ENCODE assay signal across 18 cellular contexts in genomic region chr2:204313256-204313655, GRCh38.
"Had no signal": no experiment of that assay in that cellular context is flagged by ENCODE, and none has a peak within 500 bp of the region (broad histone marks: within the 10 kb centered on the region; RNA-seq: fewer than 3 reads in every experiment).

No MANE protein-coding gene starts in this region.

- H3K27ac ChIP-seq: brain microvascular endothelial cell, gastrocnemius medialis, lower lobe of right lung, neutrophil had no signal

- ATAC-seq: activated CD4-positive, CD25-positive, alpha-beta regulatory T cell treated with anti-CD3 and anti-CD28 coated beads, Interleukin-2, amount 50 U/mL, for 24 hours; activated T-helper 17 cell treated with anti-CD3 and anti-CD28 coated beads, Interleukin-2, amount 50 U/mL, for 72 hours; gastrocnemius medialis; lower lobe of right lung; stimulated activated effector memory CD8-positive, alpha-beta T cell treated with anti-CD3 and anti-CD28 coated beads, Interleukin-12 subunit alpha, Interleukin-12 subunit beta, amount 100 ng/mL, for 72 hours had no signal

- H3K4me1 ChIP-seq: gastrocnemius medialis, lower lobe of right lung had no signal

- H3K9me3 Mint-ChIP-seq: activated T-helper 17 cell treated with anti-CD3 and anti-CD28 coated beads, Interleukin-2, amount 50 U/mL, for 72 hours; dendritic cell treated with granulocyte-macrophage colony-stimulating factor and Interleukin-4, amounts not matched to agents 40 ng/mL and 50 ng/mL, for 4 days; stimulated activated effector memory CD8-positive, alpha-beta T cell treated with anti-CD3 and anti-CD28 coated beads, Interleukin-12 subunit alpha, Interleukin-12 subunit beta, amount 100 ng/mL, for 72 hours had no signal

- H3K27me3 ChIP-seq: brain microvascular endothelial cell, gastrocnemius medialis, neutrophil had no signal

- H3K36me3 Mint-ChIP-seq: immature natural killer cell; stimulated activated effector memory CD8-positive, alpha-beta T cell treated with anti-CD3 and anti-CD28 coated beads, Interleukin-12 subunit alpha, Interleukin-12 subunit beta, amount 100 ng/mL, for 72 hours had no signal

- H3K27ac Mint-ChIP-seq: activated T-helper 17 cell treated with anti-CD3 and anti-CD28 coated beads, Interleukin-2, amount 50 U/mL, for 72 hours; dendritic cell treated with granulocyte-macrophage colony-stimulating factor and Interleukin-4, amounts not matched to agents 40 ng/mL and 50 ng/mL, for 4 days; immature natural killer cell; stimulated activated effector memory CD8-positive, alpha-beta T cell treated with anti-CD3 and anti-CD28 coated beads, Interleukin-12 subunit alpha, Interleukin-12 subunit beta, amount 100 ng/mL, for 72 hours had no signal

- H3K4me3 ChIP-seq: gastrocnemius medialis, heart right ventricle, lower lobe of right lung had no signal

- H3K4me3 Mint-ChIP-seq: activated T-helper 17 cell treated with anti-CD3 and anti-CD28 coated beads, Interleukin-2, amount 50 U/mL, for 72 hours; dendritic cell treated with granulocyte-macrophage colony-stimulating factor and Interleukin-4, amounts not matched to agents 40 ng/mL and 50 ng/mL, for 4 days; immature natural killer cell; stimulated activated effector memory CD8-positive, alpha-beta T cell treated with anti-CD3 and anti-CD28 coated beads, Interleukin-12 subunit alpha, Interleukin-12 subunit beta, amount 100 ng/mL, for 72 hours had no signal

- DNase-seq: activated CD4-positive, alpha-beta T cell treated with anti-CD3 and anti-CD28 coated beads, Interleukin-2, amount 50 U/mL, for 1 hour; activated naive CD4-positive, alpha-beta T cell treated with Interleukin-2 at 50 U/mL for 16 hours; activated T-cell treated with anti-CD3 and anti-CD28 coated beads for 4 hours; anterior cingulate cortex; brain microvascular endothelial cell; cerebellar nuclear complex; erythroblast; gastrocnemius medialis; immature natural killer cell; lower lobe of right lung; stimulated activated CD4-positive, alpha-beta T cell treated with anti-CD3 and anti-CD28 coated beads, Interleukin-12 subunit alpha, Interleukin-12 subunit beta, amount 100 ng/mL, for 4 hours; stimulated activated CD4-positive, alpha-beta T cell treated with anti-CD3 and anti-CD28 coated beads, Interleukin-2, amount 100 ng/mL, for 24 hours had no signal

- H3K4me1 Mint-ChIP-seq: activated T-helper 17 cell treated with anti-CD3 and anti-CD28 coated beads, Interleukin-2, amount 50 U/mL, for 72 hours; immature natural killer cell; stimulated activated effector memory CD8-positive, alpha-beta T cell treated with anti-CD3 and anti-CD28 coated beads, Interleukin-12 subunit alpha, Interleukin-12 subunit beta, amount 100 ng/mL, for 72 hours had no signal

- H3K36me3 ChIP-seq: brain microvascular endothelial cell, gastrocnemius medialis, heart right ventricle, lower lobe of right lung, neutrophil had no signal

- H3K9me3 ChIP-seq: gastrocnemius medialis, heart right ventricle, lower lobe of right lung, neutrophil had no signal
